23 cellular contexts compared by ENCODE assay signal in genomic region chr10:14304029-14304428, GRCh38. TPM values are rescaled to one million over a fixed set of nuclear protein-coding genes. Genes with fewer than 3 reads are reported as not detected.
DNase-seq lines count a peak whose midpoint lies in the region; ATAC-seq, FAIRE-seq and TF ChIP-seq lines count a peak whose summit lies in the region.
"Had no signal": no experiment of that assay in that cellular context is flagged by ENCODE, and none has a peak within 500 bp of the region (broad histone marks: within the 10 kb centered on the region; RNA-seq: fewer than 3 reads in every experiment).

No MANE protein-coding gene starts in this region.

- no peak for TF ChIP-seq RAD21 in SK-N-SH (IDR thresholded peaks at IDR 0.05; ENCODE audit: low read length)

- H3F3A ChIP-seq in SK-N-SH (replicated peaks; ENCODE audit: insufficient read depth) = no peaks in the 10 kb centered on the region

- H3K79me2 ChIP-seq in SK-N-SH (ENCODE audit: insufficient read depth) = no peaks in the 10 kb centered on the region

- H3K4me2 ChIP-seq in SK-N-SH = no peak overlapping the region
- H3K4me2 ChIP-seq: A549 had no signal

- TF ChIP-seq EP300 in esophagus muscularis mucosa (IDR thresholded peaks at IDR 0.05) = no peak
- no peak for TF ChIP-seq EP300 in SK-N-SH (IDR thresholded peaks at IDR 0.05; ENCODE audit: borderline replicate concordance in 1 of 2, low read depth in 1 of 2, low read length in 1 of 2)

- WGBS in esophagus muscularis mucosa = 68% methylated on average over 6 of the region's 6 CpGs
- 43 to 45% methylated on average over 6 of the region's 6 CpGs for WGBS in pancreas, 2 donors
- whole genome bisulfite sequencing in SK-N-SH (ENCODE audit: low lambda C conversion rate) = 35% methylated on average over 6 of the region's 6 CpGs
- WGBS in esophagus squamous epithelium, 2 donors = 53 to 59% methylated on average over 6 of the region's 6 CpGs

- H3K4me1 ChIP-seq in esophagus muscularis mucosa = no peaks in the 10 kb centered on the region
- H3K4me1 ChIP-seq in pancreas = peaks cover 0 to 5% (median 0%) of the 10 kb centered on the region in 3 donors
- H3K4me1 ChIP-seq in SK-N-SH (ENCODE audit: control insufficient read depth in 1 of 2, insufficient read depth in 2 of 2, low read depth in 1 of 2, low read length in 1 of 2) = no peaks in the 10 kb centered on the region
- no peaks in the 10 kb centered on the region for H3K4me1 ChIP-seq in esophagus squamous epithelium
- H3K4me1 ChIP-seq: A549 had no signal

- no peaks in the 10 kb centered on the region for H3K36me3 ChIP-seq in esophagus muscularis mucosa
- H3K36me3 ChIP-seq in pancreas = no peaks in the 10 kb centered on the region
- H3K36me3 ChIP-seq in SK-N-SH (replicated peaks in 1 of 2; ENCODE audit: control insufficient read depth in 1 of 2, insufficient read depth in 2 of 2, low read length in 1 of 2) = no peaks in the 10 kb centered on the region
- no peaks in the 10 kb centered on the region for H3K36me3 ChIP-seq in esophagus squamous epithelium

- DNase-seq in Ammon's horn (ENCODE audit: low spot score) (peak; percentile 43), NCI-H446 treated with DMSO at 0.1 percent for 48 hours (lab: John Stamatoyannopoulos, UW) (peak; percentile 71), esophagus muscularis mucosa (ENCODE audit: extremely low spot score) (peak; percentile 2), pancreas (peak in 1 of 6 donors; percentile 27), NCI-H748 treated with DMSO at 0.1 percent for 48 hours (lab: John Stamatoyannopoulos, UW) (no peak), SK-N-SH (no peak), esophagus squamous epithelium (lab: John Stamatoyannopoulos, UW) (no peak), NCI-H146 treated with DMSO at 0.1 percent for 48 hours (lab: John Stamatoyannopoulos, UW; ENCODE audit: unreplicated experiment) (no peak)
- DNase-seq: 8988T; ACHN; AML-193; C1 segment of cervical spinal cord; Calu3; CD4-positive, alpha-beta memory T cell; COR-L47; DMS53; DMS79 treated with DMSO at 0.1 percent for 48 hours; GM23248; H7; HCEC 1CT had no signal

- H3K4me3 ChIP-seq in esophagus muscularis mucosa (no peak overlapping the region), pancreas (no peak overlapping the region), SK-N-SH (ENCODE audit: low read depth in 2 of 2, low read length in 1 of 2) (no peak overlapping the region), esophagus squamous epithelium (no peak overlapping the region)
- H3K4me3 ChIP-seq: A549, GM23248 had no signal

- H4K20me1 ChIP-seq in SK-N-SH (ENCODE audit: insufficient read depth) = no peaks in the 10 kb centered on the region

- H2AFZ ChIP-seq in SK-N-SH (ENCODE audit: low read depth) = no peak overlapping the region
- H2AFZ ChIP-seq: GM23248 had no signal

- FAIRE-seq in pancreas (lab: Jason Lieb, UNC) = no peak
- FAIRE-seq: A549, GM12892, H1 had no signal

- intact Hi-C loops in esophagus muscularis mucosa (cut with DNase I) (no loop called here), pancreas (cut with DNase I) (no loop called here), esophagus squamous epithelium (cut with DNase I) (no loop called here)

- H3K9ac ChIP-seq in SK-N-SH = no peak overlapping the region
- H3K9ac ChIP-seq: GM23248 had no signal

- no peaks in the 10 kb centered on the region for H3K9me3 ChIP-seq in esophagus muscularis mucosa
- H3K9me3 ChIP-seq in pancreas = no peaks in the 10 kb centered on the region
- no peaks in the 10 kb centered on the region for H3K9me3 ChIP-seq in SK-N-SH
- H3K9me3 ChIP-seq in esophagus squamous epithelium = no peaks in the 10 kb centered on the region
- H3K9me3 ChIP-seq: A549 had no signal

- no peaks in the 10 kb centered on the region for H3K9me2 ChIP-seq in SK-N-SH

- TF ChIP-seq POLR2A in esophagus muscularis mucosa (IDR thresholded peaks at IDR 0.05; ENCODE audit: low read depth) (no peak), esophagus squamous epithelium (IDR thresholded peaks at IDR 0.05) (no peak)

- H3K27me3 ChIP-seq in esophagus muscularis mucosa (no peaks in the 10 kb centered on the region), pancreas (no peaks in the 10 kb centered on the region), SK-N-SH (ENCODE audit: insufficient read depth) (no peaks in the 10 kb centered on the region; the same call in 1 of the 2 replicates), esophagus squamous epithelium (peaks cover 0 to 41% (median 0%) of the 10 kb centered on the region in 4 donors)

- no peak overlapping the region for H3K27ac ChIP-seq in esophagus muscularis mucosa (replicated peaks in 1 of 4)
- no peak overlapping the region for H3K27ac ChIP-seq in pancreas
- no peak overlapping the region for H3K27ac ChIP-seq in SK-N-SH (ENCODE audit: low read depth in 2 of 2, low read length in 1 of 2)
- H3K27ac ChIP-seq in esophagus squamous epithelium = no peak overlapping the region
- H3K27ac ChIP-seq: A549, GM23248 had no signal

- POLR2A ChIA-PET in SK-N-SH (lab: Yijun Ruan, JAX) = no interaction called here

- CTCF ChIA-PET in SK-N-SH (lab: Yijun Ruan, JAX) = no interaction called here

- peak; percentile 11 to 69 (median 56) for ATAC-seq in pancreas
- ATAC-seq: A549 had no signal

- TF ChIP-seq CTCF in esophagus muscularis mucosa (IDR thresholded peaks at IDR 0.05) = no peak
- TF ChIP-seq CTCF in pancreas (IDR thresholded peaks at IDR 0.05) = no peak
- no peak for TF ChIP-seq CTCF in SK-N-SH (IDR thresholded peaks at IDR 0.05)
- no peak for TF ChIP-seq CTCF in esophagus squamous epithelium (IDR thresholded peaks at IDR 0.05)

TF ChIP-seq in SK-N-SH, 30 proteins besides CTCF, POLR2A, EP300 and RAD21:
- TF ChIP-seq RCOR1 (IDR thresholded peaks at IDR 0.05; ENCODE audit: low read length) (no peak), USF2 (IDR thresholded peaks at IDR 0.05; ENCODE audit: borderline replicate concordance, low read depth, low read length) (no peak), IRF3 (IDR thresholded peaks at IDR 0.05; ENCODE audit: low read depth, low read length) (no peak), ZBTB33 (IDR thresholded peaks at IDR 0.05; ENCODE audit: borderline replicate concordance, low read depth) (no peak), GABPA (IDR thresholded peaks at IDR 0.05; ENCODE audit: low read depth) (no peak), TCF12 (IDR thresholded peaks at IDR 0.05) (no peak), RXRA (IDR thresholded peaks at IDR 0.05; ENCODE audit: borderline replicate concordance, low read depth) (no peak), JUND (IDR thresholded peaks at IDR 0.05) (no peak), NRF1 (IDR thresholded peaks at IDR 0.05; ENCODE audit: low read depth, low read length) (no peak), FOSL2 (IDR thresholded peaks at IDR 0.05; ENCODE audit: borderline replicate concordance, low read depth) (no peak), RFX5 (IDR thresholded peaks at IDR 0.05; ENCODE audit: low read length) (no peak), NFIC (IDR thresholded peaks at IDR 0.05; ENCODE audit: borderline replicate concordance) (no peak), YY1 (IDR thresholded peaks at IDR 0.05; ENCODE audit: low read depth) (no peak)

RNA-seq across cellular contexts. Expression of gene FRMD4A, which starts 26.7 kb away (rescaled TPM):
- total RNA-seq in esophagus muscularis mucosa (10 to 100 TPM; 17.0 to 28.8 (median 21.8) TPM), pancreas (10 to 100 TPM; 13.5 to 27.5 (median 16.6) TPM), esophagus squamous epithelium (10 to 100 TPM in 1 of 4 donors, 1 to 10 TPM in 3; 7.3 to 15.3 (median 8.6) TPM)
- polyA plus RNA-seq in pancreas (10 to 100 TPM; 19.7 to 21.3 TPM), SK-N-SH (2012; rRNA removed) (34.5 and 37.7 TPM in 2 replicates)
- polyA plus RNA-seq in SK-N-SH (2012; cell fraction: cytosol; rRNA removed) = 20.5 and 25.4 TPM in 2 replicates
- polyA plus RNA-seq in SK-N-SH (2012; cell fraction: nucleus; rRNA removed) = 76.7 and 81.9 TPM in 2 replicates

Comparison
In these comparisons a context has a peak if more than half of its experiments do, and no peak if none do; other contexts are left out.
1. DNase-seq: peak in Ammon's horn (single experiment), NCI-H446 treated with DMSO at 0.1 percent for 48 hours (single experiment) and esophagus muscularis mucosa (single experiment); none in NCI-H748 treated with DMSO at 0.1 percent for 48 hours (single experiment), SK-N-SH (single experiment), esophagus squamous epithelium (single experiment) and NCI-H146 treated with DMSO at 0.1 percent for 48 hours (single experiment).